2 cellular contexts compared by ENCODE assay signal in the genomic region with DNA sequence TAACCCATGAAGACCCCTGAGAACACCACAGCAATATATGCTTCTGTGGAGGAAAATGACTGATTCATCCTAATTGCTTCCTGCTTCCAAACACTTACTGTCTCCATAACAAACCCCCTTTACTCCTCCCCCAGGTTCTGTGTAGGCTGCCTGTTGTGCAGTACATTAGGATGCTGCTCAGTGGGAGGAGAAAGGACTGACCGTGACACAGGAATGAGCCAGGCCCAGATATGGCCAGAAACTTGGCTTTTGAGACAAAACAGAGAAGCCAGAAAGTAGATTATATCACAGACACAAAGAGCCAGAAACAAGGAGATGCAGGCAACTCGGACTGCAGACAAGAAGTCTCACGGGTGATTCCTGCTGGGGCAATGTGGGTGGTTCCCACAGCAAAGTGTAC.
TF ChIP-seq lines count a peak whose summit lies in the region.

No MANE protein-coding gene starts in this region.

TF ChIP-seq in IMR-90, 13 proteins besides CTCF, POLR2A, EP300 and RAD21:
- TF ChIP-seq MAZ (IDR thresholded peaks at IDR 0.05; ENCODE audit: borderline replicate concordance, low read depth, low read length) (no peak), RCOR1 (IDR thresholded peaks at IDR 0.05; ENCODE audit: insufficient replicate concordance, low read length) (no peak), CHD1 (IDR thresholded peaks at IDR 0.05; ENCODE audit: low read depth, low read length) (no peak), RFX5 (IDR thresholded peaks at IDR 0.05; ENCODE audit: low read depth, low read length) (no peak), SMC3 (IDR thresholded peaks at IDR 0.05; ENCODE audit: low read depth, low read length) (no peak), MAFK (IDR thresholded peaks at IDR 0.05; ENCODE audit: low read depth, low read length) (no peak), MXI1 (IDR thresholded peaks at IDR 0.05; ENCODE audit: borderline replicate concordance, low read depth, low read length) (no peak), USF2 (IDR thresholded peaks at IDR 0.05; ENCODE audit: low read depth, low read length) (no peak), NFE2L2 (IDR thresholded peaks at IDR 0.05; ENCODE audit: low read depth, low read length) (no peak), FOS (IDR thresholded peaks at IDR 0.05; ENCODE audit: low read depth, low read length) (no peak), CEBPB (IDR thresholded peaks at IDR 0.05; ENCODE audit: low read depth, low read length) (no peak), BHLHE40 (IDR thresholded peaks at IDR 0.05; ENCODE audit: low read depth, low read length) (no peak)
- TF ChIP-seq, protein P1, sequence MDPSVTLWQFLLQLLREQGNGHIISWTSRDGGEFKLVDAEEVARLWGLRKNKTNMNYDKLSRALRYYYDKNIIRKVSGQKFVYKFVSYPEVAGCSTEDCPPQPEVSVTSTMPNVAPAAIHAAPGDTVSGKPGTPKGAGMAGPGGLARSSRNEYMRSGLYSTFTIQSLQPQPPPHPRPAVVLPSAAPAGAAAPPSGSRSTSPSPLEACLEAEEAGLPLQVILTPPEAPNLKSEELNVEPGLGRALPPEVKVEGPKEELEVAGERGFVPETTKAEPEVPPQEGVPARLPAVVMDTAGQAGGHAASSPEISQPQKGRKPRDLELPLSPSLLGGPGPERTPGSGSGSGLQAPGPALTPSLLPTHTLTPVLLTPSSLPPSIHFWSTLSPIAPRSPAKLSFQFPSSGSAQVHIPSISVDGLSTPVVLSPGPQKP (IDR thresholded peaks at IDR 0.05; ENCODE audit: borderline replicate concordance, low read depth, low read length): no peak
TF ChIP-seq in IMR-90: peak in this region for 0.

TF ChIP-seq in GM12878, 131 proteins besides CTCF, POLR2A, EP300 and RAD21:
- TF ChIP-seq BACH1 (IDR thresholded peaks at IDR 0.05; ENCODE audit: borderline replicate concordance): no peak
- no peak for TF ChIP-seq MTA3 (IDR thresholded peaks at IDR 0.05; ENCODE audit: borderline replicate concordance, low read length)
- no peak for TF ChIP-seq MTA2 (IDR thresholded peaks at IDR 0.05; ENCODE audit: low read depth)
- no peak for TF ChIP-seq PKNOX1 (IDR thresholded peaks at IDR 0.05)
- TF ChIP-seq ZNF274 (IDR thresholded peaks at IDR 0.05; ENCODE audit: insufficient read depth, insufficient read length): no peak
- no peak for TF ChIP-seq POLR2AphosphoS5 (IDR thresholded peaks at IDR 0.05; ENCODE audit: low read length)
- no peak for TF ChIP-seq KAT2A (conservative IDR thresholded peaks at IDR 0.05; ENCODE audit: control insufficient read depth, low read depth, low read length)
- no peak for TF ChIP-seq SIX5 (IDR thresholded peaks at IDR 0.05; ENCODE audit: low read depth, low read length, severe bottlenecking)
- TF ChIP-seq GABPA (IDR thresholded peaks at IDR 0.05; ENCODE audit: low read depth): no peak
- no peak for TF ChIP-seq RUNX3 (IDR thresholded peaks at IDR 0.05; ENCODE audit: low read length)
- no peak for TF ChIP-seq BHLHE40 (IDR thresholded peaks at IDR 0.05; ENCODE audit: borderline replicate concordance in 1 of 2, low read depth in 2 of 2, low read length in 1 of 2)
- TF ChIP-seq CBFB (IDR thresholded peaks at IDR 0.05; ENCODE audit: low read depth): no peak
- TF ChIP-seq E2F8 (IDR thresholded peaks at IDR 0.05; ENCODE audit: low read depth, partially characterized antibody): no peak
- TF ChIP-seq MXI1 (IDR thresholded peaks at IDR 0.05; ENCODE audit: low read depth, low read length): no peak
- TF ChIP-seq HCFC1 (IDR thresholded peaks at IDR 0.05; ENCODE audit: low read length): no peak
- TF ChIP-seq NBN (IDR thresholded peaks at IDR 0.05): no peak
- no peak for TF ChIP-seq ATF3 (IDR thresholded peaks at IDR 0.05; ENCODE audit: borderline replicate concordance, extremely low read depth, low read depth, low read length)
